Comparison of ENCODE assay signal across 1 cellular context in the genomic region with DNA sequence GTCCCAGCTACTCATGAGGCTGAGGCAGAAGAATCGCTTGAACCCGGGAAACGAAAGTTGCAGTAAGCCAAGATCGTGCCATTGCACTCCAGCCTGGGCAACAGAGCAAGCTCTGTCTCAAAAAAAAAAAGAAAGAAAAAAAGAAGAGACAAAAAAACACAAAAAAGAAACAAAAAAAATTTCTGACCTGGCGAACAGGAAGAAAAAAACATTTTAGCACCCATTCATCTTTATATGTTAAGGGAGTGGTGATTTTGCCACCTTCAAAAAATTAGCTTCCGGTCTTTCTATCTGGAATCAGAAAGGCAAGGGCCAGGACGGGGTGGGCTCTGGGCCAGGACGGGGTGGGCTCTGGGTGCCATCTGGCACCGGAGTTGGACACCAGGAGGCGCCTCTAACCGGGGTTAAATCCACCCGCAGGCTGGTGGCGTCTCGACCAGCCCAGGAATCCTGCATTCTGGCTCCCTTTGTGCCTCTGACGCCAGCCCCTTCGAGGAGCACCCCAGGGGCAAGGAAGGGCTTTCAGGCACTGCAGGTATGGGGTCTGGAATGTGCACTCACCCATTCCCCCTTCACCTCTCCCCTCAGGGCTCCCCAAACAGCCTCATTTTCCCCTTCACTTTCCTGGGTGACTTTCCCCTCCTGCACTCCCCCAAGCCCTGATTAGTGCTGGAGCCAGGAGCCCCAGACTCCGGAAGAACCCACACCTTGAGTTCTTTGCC.
TF ChIP-seq lines count a peak whose summit lies in the region.

No MANE protein-coding gene starts in this region.

TF ChIP-seq in K562, 482 proteins besides CTCF, POLR2A, EP300 and RAD21 (continued from another document):
- TF ChIP-seq, protein P1, sequence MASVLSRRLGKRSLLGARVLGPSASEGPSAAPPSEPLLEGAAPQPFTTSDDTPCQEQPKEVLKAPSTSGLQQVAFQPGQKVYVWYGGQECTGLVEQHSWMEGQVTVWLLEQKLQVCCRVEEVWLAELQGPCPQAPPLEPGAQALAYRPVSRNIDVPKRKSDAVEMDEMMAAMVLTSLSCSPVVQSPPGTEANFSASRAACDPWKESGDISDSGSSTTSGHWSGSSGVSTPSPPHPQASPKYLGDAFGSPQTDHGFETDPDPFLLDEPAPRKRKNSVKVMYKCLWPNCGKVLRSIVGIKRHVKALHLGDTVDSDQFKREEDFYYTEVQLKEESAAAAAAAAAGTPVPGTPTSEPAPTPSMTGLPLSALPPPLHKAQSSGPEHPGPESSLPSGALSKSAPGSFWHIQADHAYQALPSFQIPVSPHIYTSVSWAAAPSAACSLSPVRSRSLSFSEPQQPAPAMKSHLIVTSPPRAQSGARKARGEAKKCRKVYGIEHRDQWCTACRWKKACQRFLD (CRISPR knock-in tag; IDR thresholded peaks at IDR 0.05) = no peak
- TF ChIP-seq ARID1B (IDR thresholded peaks at IDR 0.05) (no peak), PHF21A (IDR thresholded peaks at IDR 0.05; ENCODE audit: borderline replicate concordance, low read depth) (no peak), FOXA1 (IDR thresholded peaks at IDR 0.05; ENCODE audit: borderline replicate concordance) (no peak), SNIP1 (IDR thresholded peaks at IDR 0.05; ENCODE audit: low read depth) (no peak), SMC3 (conservative IDR thresholded peaks at IDR 0.05; ENCODE audit: insufficient read depth, low read depth, low read length) (peak; percentile 71)
